Comparison of ENCODE assay signal across 8 cellular contexts in genomic region chr3:38139652-38140051, GRCh38. TPM values are rescaled to one million over a fixed set of nuclear protein-coding genes. Genes with fewer than 3 reads are reported as not detected.
DNase-seq lines count a peak whose midpoint lies in the region; ATAC-seq, FAIRE-seq and TF ChIP-seq lines count a peak whose summit lies in the region.

No MANE protein-coding gene starts in this region.

- TF ChIP-seq POLR2A in K562 (conservative IDR thresholded peaks at IDR 0.05) (no peak), tibial nerve (IDR thresholded peaks at IDR 0.05) (no peak)

- H2BK12ac ChIP-seq in mesenchymal stem cell (ENCODE audit: low read length in 2 of 2): no peak overlapping the region

- TSS peak; percentile 37 for BruUV-seq in K562 (replicated peaks; lab: Mats Ljungman, UMichigan)

- H3K4me3 ChIP-seq in K562 (peak overlapping the region; percentile 90; the same call in 1 of the 2 replicates), mesenchymal stem cell (ENCODE audit: insufficient read depth in 1 of 2, low read depth in 1 of 2, low read length in 2 of 2) (peak overlapping the region in 1 of 2 experiments; percentile 95), tibial nerve (peak overlapping the region in 3 of 4 donors; percentile 70 to 98 (median 92))

- H3K27me3 Mint-ChIP-seq in activated T-cell treated with anti-CD3 and anti-CD28 coated beads, Interleukin-2, amount 50 U/mL, for 4 hours (ENCODE audit: low read depth): no peaks in the 10 kb centered on the region

- H3K4ac ChIP-seq in mesenchymal stem cell (ENCODE audit: low read depth in 1 of 2, low read length in 2 of 2): no peak overlapping the region

- H3K9me1 ChIP-seq in K562 (ENCODE audit: control insufficient read depth, insufficient read depth, low read length): no peaks in the 10 kb centered on the region

- no peak overlapping the region for H2BK5ac ChIP-seq in mesenchymal stem cell (ENCODE audit: low read depth, low read length, poor library complexity, severe bottlenecking)

- H3K4me1 Mint-ChIP-seq in activated T-cell treated with anti-CD3 and anti-CD28 coated beads, Interleukin-2, amount 50 U/mL, for 4 hours (ENCODE audit: low read depth): peaks cover 50% of the 10 kb centered on the region

- TF ChIP-seq EP300 in K562 (IDR thresholded peaks at IDR 0.05; ENCODE audit: low read length) (no peak), tibial nerve (IDR thresholded peaks at IDR 0.05) (no peak)

- no peak overlapping the region for H3K14ac ChIP-seq in mesenchymal stem cell (ENCODE audit: low read length in 2 of 2)

- CTCF ChIA-PET in K562 (lab: Yijun Ruan, JAX; ENCODE audit: low intra/inter-chr PET ratio): no interaction called here

- peaks cover 43% of the 10 kb centered on the region for H3K79me2 ChIP-seq in K562 (ENCODE audit: control insufficient read depth, insufficient read depth, low read length)

- no peak overlapping the region for H4K91ac ChIP-seq in mesenchymal stem cell (ENCODE audit: low read length)

- peak overlapping the region; percentile 79 to 97 for H3K9ac ChIP-seq in K562 (ENCODE audit: insufficient read depth in 1 of 2, low read depth in 2 of 2, low read length in 2 of 2)
- peak overlapping the region; percentile 91 for H3K9ac ChIP-seq in mesenchymal stem cell (ENCODE audit: low read length)

- WGBS in K562 (ENCODE audit: insufficient coverage, low coverage, missing lambda C conversion rate): 83% methylated on average over 7 of the region's 7 CpGs
- WGBS in mesenchymal stem cell: 93% methylated on average over 7 of the region's 7 CpGs
- 84 to 85% methylated on average over 7 of the region's 7 CpGs for WGBS in tibial nerve, 2 donors

- in situ Hi-C loops in K562 (cut with MboI): loop anchor here (10.0 kb wide), 2 partner anchors 205 to 335 kb away; partner anchors contain the start of gene XYLB

- no peak overlapping the region for H2BK15ac ChIP-seq in mesenchymal stem cell (ENCODE audit: low read depth, poor library complexity, severe bottlenecking)

- H2AFZ ChIP-seq in K562 (ENCODE audit: low read depth, low read length): peak overlapping the region; percentile 99
- H2AFZ ChIP-seq in mesenchymal stem cell (ENCODE audit: low read depth, low read length): no peak overlapping the region

- no peaks in the 10 kb centered on the region for H4K20me1 ChIP-seq in K562 (replicated peaks; ENCODE audit: control insufficient read depth, insufficient read depth, low read length)

- no peak overlapping the region for H3K23ac ChIP-seq in mesenchymal stem cell (ENCODE audit: low read length in 2 of 2)

- H3K4me1 ChIP-seq in K562 (replicated peaks in 1 of 2; ENCODE audit: control insufficient read depth in 2 of 2, insufficient read depth in 2 of 2, low read length in 2 of 2) (peaks cover 22 to 37% of the 10 kb centered on the region in 2 experiments; a peak in 4 of 5 replicates), mesenchymal stem cell (ENCODE audit: control insufficient read depth, insufficient read depth, low read depth, low read length) (peaks cover 26% of the 10 kb centered on the region), tibial nerve (peaks cover 0 to 47% (median 23%) of the 10 kb centered on the region in 4 donors)

- H3K18ac ChIP-seq in mesenchymal stem cell (ENCODE audit: low read depth in 1 of 2, low read length in 2 of 2): no peak overlapping the region

- no peak for ATAC-seq in activated T-cell treated with anti-CD3 and anti-CD28 coated beads, Interleukin-2, amount 50 U/mL, for 4 hours
- ATAC-seq in K562: no peak
- no peak for ATAC-seq in HG02623 (IDR thresholded peaks at IDR 0.05; ENCODE audit: unreplicated experiment)

- H3K36me3 Mint-ChIP-seq in activated T-cell treated with anti-CD3 and anti-CD28 coated beads, Interleukin-2, amount 50 U/mL, for 4 hours (ENCODE audit: insufficient read depth): peaks cover 15% of the 10 kb centered on the region

- H3K4me3 Mint-ChIP-seq in activated T-cell treated with anti-CD3 and anti-CD28 coated beads, Interleukin-2, amount 50 U/mL, for 4 hours: peak overlapping the region; percentile 86

- H3K36me3 ChIP-seq in K562 (ENCODE audit: control insufficient read depth, insufficient read depth, low read length) (peaks cover 36% of the 10 kb centered on the region), mesenchymal stem cell (ENCODE audit: control insufficient read depth in 1 of 2, insufficient read depth in 2 of 2, low read depth in 1 of 2, low read length in 2 of 2) (peaks cover 24 to 31% of the 10 kb centered on the region in 2 experiments), tibial nerve (peaks cover 0 to 32% (median 4%) of the 10 kb centered on the region in 3 donors)

- H3K9me3 ChIP-seq in K562 (replicated peaks; ENCODE audit: control insufficient read depth, insufficient read depth, low read depth, low read length): no peaks in the 10 kb centered on the region
- no peaks in the 10 kb centered on the region for H3K9me3 ChIP-seq in mesenchymal stem cell (ENCODE audit: control insufficient read depth, low read length)
- H3K9me3 ChIP-seq in tibial nerve: no peaks in the 10 kb centered on the region

- H3K9me3 Mint-ChIP-seq in activated T-cell treated with anti-CD3 and anti-CD28 coated beads, Interleukin-2, amount 50 U/mL, for 4 hours: no peaks in the 10 kb centered on the region

- no peak for TF ChIP-seq RAD21 in K562 (CRISPR knock-in tag; conservative IDR thresholded peaks at IDR 0.05 in 1 of 2, IDR thresholded peaks at IDR 0.05 in 1 of 2)

- intact Hi-C loops in K562 (cut with micrococcal nuclease): loop anchor here (5.0 to 10.0 kb wide), 5 partner anchors 85 to 515 kb away; partner anchors contain the start of gene XYLB

- POLR2A ChIA-PET in K562 (lab: Yijun Ruan, JAX): interaction anchor here (0.8 to 5.0 kb wide), 7 partner anchors 8 to 135 kb away, joined by 3 to 55 read pairs (median 5); partner anchors contain the start of gene OXSR1

- no peak overlapping the region for H2AK5ac ChIP-seq in mesenchymal stem cell (ENCODE audit: low read length, severe bottlenecking)

- H4K8ac ChIP-seq in mesenchymal stem cell (ENCODE audit: low read length): no peak overlapping the region

- no peak overlapping the region for H2BK120ac ChIP-seq in mesenchymal stem cell (ENCODE audit: low read depth, low read length)

- TF ChIP-seq CTCF in K562 (IDR thresholded peaks at IDR 0.05 in 2 of 3, conservative IDR thresholded peaks at IDR 0.05 in 1 of 3; ENCODE audit: insufficient read depth in 2 of 3, low read depth in 1 of 3, low read length in 3 of 3) (no peak), tibial nerve (IDR thresholded peaks at IDR 0.05) (no peak)

- H3K79me1 ChIP-seq in mesenchymal stem cell (replicated peaks; ENCODE audit: low read length, poor library complexity, severe bottlenecking): peaks cover 21% of the 10 kb centered on the region

- H3K27me3 ChIP-seq in K562 (ENCODE audit: control insufficient read depth in 2 of 2, insufficient read depth in 2 of 2, low read length in 2 of 2) (no peaks in the 10 kb centered on the region; a peak in 1 of 5 replicates), mesenchymal stem cell (ENCODE audit: control insufficient read depth in 1 of 2, insufficient read depth in 1 of 2, low read length in 2 of 2) (no peaks in the 10 kb centered on the region), tibial nerve (no peaks in the 10 kb centered on the region)

- DNase-seq in activated T-cell treated with anti-CD3 and anti-CD28 coated beads, Interleukin-2, amount 50 U/mL, for 4 hours: no peak
- no peak for DNase-seq in activated T-cell treated with anti-CD3 and anti-CD28 coated beads for 4 hours
- no peak for DNase-seq in K562 (ENCODE audit: extremely low read depth in 1 of 4, low spot score in 3 of 4)
- DNase-seq in mesenchymal stem cell: no peak
- DNase-seq in tibial nerve (ENCODE audit: low spot score in 2 of 2): no peak
- DNase-seq in RKO (ENCODE audit: low spot score): no peak
- DNase-seq in NCI-H2107 (lab: John Stamatoyannopoulos, UW): no peak

- no peak for FAIRE-seq in K562 (lab: Jason Lieb, UNC)

- H3K27ac ChIP-seq in K562 (ENCODE audit: extremely low read depth, low read depth, low read length) (no peak overlapping the region), mesenchymal stem cell (ENCODE audit: low read length, poor library complexity, severe bottlenecking) (no peak overlapping the region), tibial nerve (peak overlapping the region in 2 of 4 donors; percentile 92 to 96)

- H3K4me2 ChIP-seq in K562 (ENCODE audit: insufficient read depth, low read length) (peak overlapping the region; percentile 98), mesenchymal stem cell (ENCODE audit: low read length, poor library complexity, severe bottlenecking) (no peak overlapping the region)

RNA-seq across cellular contexts. Expression of gene MYD88, which starts 1.2 kb away (rescaled TPM):
- total RNA-seq in activated T-cell treated with anti-CD3 and anti-CD28 coated beads, Interleukin-2, amount 50 U/mL, for 4 hours: 10 to 100 TPM; 35.7 to 45.1 (median 37.7) TPM
- 14.4 and 29.3 TPM in 2 replicates for total RNA-seq in K562 (2011; cell fraction: chromatin; rRNA removed; ENCODE audit: low replicate concordance)
- total RNA-seq in K562 (2011; cell fraction: nucleolus; rRNA removed): 19.7 and 21.7 TPM in 2 replicates
- 17.0 and 17.3 TPM in 2 replicates for total RNA-seq in K562 (2011; cell fraction: nucleoplasm; rRNA removed)
- total RNA-seq in K562 (2014; rRNA removed) (13.3 and 25.3 TPM in 2 replicates), K562 (2014; rRNA removed; fragmentation: Illumina TruSeq; extraction: Trizol) (3.2 and 3.3 TPM in 2 replicates), K562 (2015; rRNA removed; fragmentation: Illumina TruSeq; extraction: Trizol) (4.1 and 5.0 TPM in 2 replicates), K562 (2021) (33.0 and 33.1 TPM in 2 replicates), tibial nerve (10 to 100 TPM; 29.9 to 36.3 (median 34.3) TPM)
- polyA plus RNA-seq in K562 (2011; rRNA removed) (37.6 and 37.8 TPM in 2 replicates), K562 (2014; fragmentation: Illumina TruSeq; extraction: Trizol) (39.2 and 47.3 TPM in 2 replicates), K562 (2014; fragmentation: Nextera tagmentation; extraction: Ambion mirVana) (10 to 100 TPM; 19.5 to 37.7 TPM), K562 (2014; rRNA removed) (27.6 and 37.7 TPM in 2 replicates)
- 45.5 and 50.8 TPM in 2 replicates for polyA plus RNA-seq in K562 (2011; cell fraction: cytosol; rRNA removed)
- polyA plus RNA-seq in K562 (2011; cell fraction: nucleus; rRNA removed): 61.3 and 86.0 TPM in 2 replicates
- 32.0 and 43.5 TPM in 2 replicates for polyA plus RNA-seq in K562 (2012)
- 29.7 and 37.4 TPM in 2 replicates for polyA minus RNA-seq in K562 (2011; rRNA and poly(A)+ RNA removed)
- polyA minus RNA-seq in K562 (2011; cell fraction: cytosol; rRNA and poly(A)+ RNA removed): 21.7 and 26.8 TPM in 2 replicates
- polyA minus RNA-seq in K562 (2011; cell fraction: nucleus; rRNA and poly(A)+ RNA removed): 24.2 and 32.2 TPM in 2 replicates
- polyA plus RNA-seq in mesenchymal stem cell (2013, experiment 1 of 2): 31.6 TPM
- 31.9 TPM for polyA plus RNA-seq in mesenchymal stem cell (2013, experiment 2 of 2)

RNA-seq across cellular contexts. Expression of gene ACAA1, which starts 2.7 kb away (rescaled TPM):
- 10 to 100 TPM; 49.6 to 62.0 (median 60.0) TPM for total RNA-seq in activated T-cell treated with anti-CD3 and anti-CD28 coated beads, Interleukin-2, amount 50 U/mL, for 4 hours
- 89.1 and 251 TPM in 2 replicates for total RNA-seq in K562 (2011; cell fraction: chromatin; rRNA removed; ENCODE audit: low replicate concordance)
- 210 and 237 TPM in 2 replicates for total RNA-seq in K562 (2011; cell fraction: nucleolus; rRNA removed)
- 121 and 146 TPM in 2 replicates for total RNA-seq in K562 (2011; cell fraction: nucleoplasm; rRNA removed)
- 55.0 and 66.3 TPM in 2 replicates for total RNA-seq in K562 (2014; rRNA removed)
- 23.6 and 34.5 TPM in 2 replicates for total RNA-seq in K562 (2014; rRNA removed; fragmentation: Illumina TruSeq; extraction: Trizol)
- 53.5 and 62.3 TPM in 2 replicates for total RNA-seq in K562 (2015; rRNA removed; fragmentation: Illumina TruSeq; extraction: Trizol)
- total RNA-seq in K562 (2021): 66.8 and 67.9 TPM in 2 replicates
- 60.2 and 92.0 TPM in 2 replicates for polyA plus RNA-seq in K562 (2011; rRNA removed)
- polyA plus RNA-seq in K562 (2011; cell fraction: cytosol; rRNA removed): 63.6 and 69.7 TPM in 2 replicates
- polyA plus RNA-seq in K562 (2011; cell fraction: nucleus; rRNA removed): 347 and 373 TPM in 2 replicates
- 60.7 and 67.7 TPM in 2 replicates for polyA plus RNA-seq in K562 (2012)
- polyA plus RNA-seq in K562 (2014; fragmentation: Illumina TruSeq; extraction: Trizol): 54.5 and 57.2 TPM in 2 replicates
- polyA plus RNA-seq in K562 (2014; fragmentation: Nextera tagmentation; extraction: Ambion mirVana): 1 to 10 TPM; 4.0 to 7.9 TPM
- 88.9 and 96.0 TPM in 2 replicates for polyA plus RNA-seq in K562 (2014; rRNA removed)
- polyA minus RNA-seq in K562 (2011; rRNA and poly(A)+ RNA removed): 66.3 and 72.1 TPM in 2 replicates
- 31.5 and 38.0 TPM in 2 replicates for polyA minus RNA-seq in K562 (2011; cell fraction: cytosol; rRNA and poly(A)+ RNA removed)
- polyA minus RNA-seq in K562 (2011; cell fraction: nucleus; rRNA and poly(A)+ RNA removed): 111 and 182 TPM in 2 replicates
- polyA plus RNA-seq in mesenchymal stem cell (2013, experiment 1 of 2): 32.9 TPM
- polyA plus RNA-seq in mesenchymal stem cell (2013, experiment 2 of 2): 32.8 TPM
- total RNA-seq in tibial nerve: 10 to 100 TPM; 63.9 to 83.3 (median 80.5) TPM

RNA-seq across cellular contexts. Expression of gene OXSR1, which starts 25.7 kb away (rescaled TPM):
- 10 to 100 TPM; 45.3 to 47.4 (median 45.5) TPM for total RNA-seq in activated T-cell treated with anti-CD3 and anti-CD28 coated beads, Interleukin-2, amount 50 U/mL, for 4 hours
- 34.0 and 89.9 TPM in 2 replicates for total RNA-seq in K562 (2011; cell fraction: chromatin; rRNA removed; ENCODE audit: low replicate concordance)
- total RNA-seq in K562 (2011; cell fraction: nucleolus; rRNA removed): 19.0 and 27.6 TPM in 2 replicates
- 36.4 and 39.6 TPM in 2 replicates for total RNA-seq in K562 (2011; cell fraction: nucleoplasm; rRNA removed)
- 32.8 and 35.0 TPM in 2 replicates for total RNA-seq in K562 (2014; rRNA removed)
- 50.0 and 55.2 TPM in 2 replicates for total RNA-seq in K562 (2014; rRNA removed; fragmentation: Illumina TruSeq; extraction: Trizol)
- 44.7 and 47.6 TPM in 2 replicates for total RNA-seq in K562 (2015; rRNA removed; fragmentation: Illumina TruSeq; extraction: Trizol)
- 48.6 and 56.4 TPM in 2 replicates for total RNA-seq in K562 (2021)
- 63.4 and 87.6 TPM in 2 replicates for polyA plus RNA-seq in K562 (2011; rRNA removed)
- 27.9 and 44.8 TPM in 2 replicates for polyA plus RNA-seq in K562 (2011; cell fraction: cytosol; rRNA removed)
- 49.3 and 61.9 TPM in 2 replicates for polyA plus RNA-seq in K562 (2011; cell fraction: nucleus; rRNA removed)
- 27.8 and 43.2 TPM in 2 replicates for polyA plus RNA-seq in K562 (2012)
- 54.1 and 60.9 TPM in 2 replicates for polyA plus RNA-seq in K562 (2014; fragmentation: Illumina TruSeq; extraction: Trizol)
- polyA plus RNA-seq in K562 (2014; fragmentation: Nextera tagmentation; extraction: Ambion mirVana): 10 to 100 TPM; 15.7 to 19.8 TPM
- 48.7 and 50.3 TPM in 2 replicates for polyA plus RNA-seq in K562 (2014; rRNA removed)
- polyA minus RNA-seq in K562 (2011; rRNA and poly(A)+ RNA removed): 80.0 and 84.2 TPM in 2 replicates
- polyA minus RNA-seq in K562 (2011; cell fraction: cytosol; rRNA and poly(A)+ RNA removed): 41.3 and 44.5 TPM in 2 replicates
- polyA minus RNA-seq in K562 (2011; cell fraction: nucleus; rRNA and poly(A)+ RNA removed): 28.9 and 51.4 TPM in 2 replicates
- 18.9 TPM for polyA plus RNA-seq in mesenchymal stem cell (2013, experiment 1 of 2)
- polyA plus RNA-seq in mesenchymal stem cell (2013, experiment 2 of 2): 18.5 TPM
- 10 to 100 TPM; 23.9 to 35.8 (median 29.9) TPM for total RNA-seq in tibial nerve
